ENCODE assay signal across 9 cellular contexts in the genomic region with DNA sequence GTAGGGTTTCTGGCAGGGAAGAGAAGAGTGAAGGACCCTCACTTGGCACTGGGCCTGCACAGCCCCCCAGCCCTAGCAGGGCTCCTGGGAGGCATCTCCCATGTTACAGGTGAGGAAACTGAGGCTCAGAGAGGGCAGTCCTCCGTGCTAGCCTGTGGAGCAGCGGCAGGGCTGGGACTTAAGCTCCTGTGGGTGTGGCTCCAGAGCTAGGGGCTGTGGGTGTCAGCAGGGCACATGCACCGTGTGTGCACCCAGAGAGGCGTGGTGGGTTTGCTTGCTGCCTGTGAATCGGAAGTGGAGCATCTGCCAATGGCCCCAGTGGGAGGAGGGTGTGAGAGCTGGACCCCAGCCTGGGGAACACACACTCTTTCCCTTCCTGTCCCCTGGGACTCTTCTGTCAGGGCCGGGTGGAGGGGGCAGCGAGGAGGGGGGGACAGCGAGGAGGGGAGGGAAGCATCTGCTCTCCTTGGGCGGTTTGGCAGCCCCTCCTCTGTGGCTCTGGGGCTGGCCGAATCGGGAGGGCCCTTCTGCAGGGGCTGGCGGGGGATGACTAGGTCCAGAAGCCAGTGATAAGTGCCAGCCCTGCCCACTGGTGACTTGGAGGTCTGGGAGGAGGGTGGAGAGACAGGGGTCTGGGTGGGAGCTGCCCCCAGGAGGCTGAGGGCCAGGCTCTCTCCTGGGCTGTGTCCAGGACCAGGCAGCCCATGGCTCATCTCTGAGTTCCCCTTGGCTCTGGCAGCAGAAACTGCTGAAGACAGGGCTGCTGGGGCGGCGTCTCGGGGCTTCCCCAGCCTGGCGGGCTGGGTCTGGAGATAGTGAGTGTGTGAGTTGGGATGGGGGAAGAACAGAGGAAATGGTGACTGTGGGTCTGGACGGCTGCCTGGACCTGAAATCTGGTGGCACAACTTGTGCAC. TPM values are rescaled to one million over a fixed set of nuclear protein-coding genes. Genes with fewer than 3 reads are reported as not detected.
DNase-seq lines count a peak whose midpoint lies in the region; ATAC-seq, FAIRE-seq and TF ChIP-seq lines count a peak whose summit lies in the region.
"Not testable (repeated sequence)": the region's sequence is repeated elsewhere in the genome, so short reads cannot be mapped to it uniquely, and the experiment has no call there.
"Had no signal": no experiment of that assay in that cellular context is flagged by ENCODE, and none has a peak within 500 bp of the region (broad histone marks: within the 10 kb centered on the region; RNA-seq: fewer than 3 reads in every experiment).

No MANE protein-coding gene starts in this region.

- ATAC-seq in GM21786 (IDR thresholded peaks at IDR 0.05; ENCODE audit: unreplicated experiment), result peak; percentile 70
- peak; percentile 39 for ATAC-seq in gastroesophageal sphincter
- ATAC-seq in naive B cell (ENCODE audit: low read depth in 2 of 2), result peak; percentile 69 to 70

- peak overlapping the region; percentile 31 for H3K9ac ChIP-seq in astrocyte (ENCODE audit: low read length)

- no CpG with 5 or more reads among the region's 17 CpGs for WGBS in gastroesophageal sphincter (ENCODE audit: low coverage in 1 of 2), 2 donors
- 20% methylated on average over 15 of the region's 17 CpGs for WGBS in thymus

- H3K4me2 ChIP-seq in astrocyte (ENCODE audit: low read length), result peak overlapping the region; percentile 53

- POLR2A ChIA-PET in RWPE1 (lab: Yijun Ruan, JAX; ENCODE audit: low non-redundant PET), result not testable (repeated sequence)

- H3K27me3 Mint-ChIP-seq in astrocyte (ENCODE audit: low read depth, unreplicated experiment); naive B cell: not testable (repeated sequence)

- H3K27ac Mint-ChIP-seq in astrocyte (ENCODE audit: unreplicated experiment), result not testable (repeated sequence)
- peak overlapping the region in 5 of 6 donors; percentile 60 to 94 (median 81) for H3K27ac Mint-ChIP-seq in naive B cell

- not testable (repeated sequence) for H3K9me3 Mint-ChIP-seq in astrocyte (ENCODE audit: unreplicated experiment); naive B cell

- TF ChIP-seq CTCF in RWPE1 (conservative IDR thresholded peaks at IDR 0.05; ENCODE audit: low read depth); astrocyte (IDR thresholded peaks at IDR 0.05; ENCODE audit: insufficient read depth, low read depth, low read length); gastroesophageal sphincter (IDR thresholded peaks at IDR 0.05): not testable (repeated sequence)

- not testable (repeated sequence) for H4K20me1 ChIP-seq in astrocyte (ENCODE audit: insufficient read depth, low read length)

- TF ChIP-seq POLR2A in gastroesophageal sphincter (IDR thresholded peaks at IDR 0.05), result not testable (repeated sequence)

- H2AFZ ChIP-seq in astrocyte (ENCODE audit: low read depth, low read length), result not testable (repeated sequence)

- TF ChIP-seq EP300 in gastroesophageal sphincter (IDR thresholded peaks at IDR 0.05), result not testable (repeated sequence)

- CTCF ChIA-PET in RWPE1 (lab: Yijun Ruan, JAX), result not testable (repeated sequence)

- H3K4me1 ChIP-seq in astrocyte (ENCODE audit: insufficient read depth, low read length) (peaks cover 56% of the 10 kb centered on the region), gastroesophageal sphincter (peaks cover 14 to 87% (median 80%) of the 10 kb centered on the region in 3 donors)
- H3K4me1 ChIP-seq in thymus (ENCODE audit: control insufficient read depth, insufficient read depth, low read length), result not testable (repeated sequence)

- not testable (repeated sequence) for H3K4me3 Mint-ChIP-seq in astrocyte (ENCODE audit: unreplicated experiment)
- peak overlapping the region; percentile 4 to 83 (median 68) for H3K4me3 Mint-ChIP-seq in naive B cell

- H3K36me3 ChIP-seq in astrocyte (ENCODE audit: insufficient read depth, low read length); gastroesophageal sphincter; thymus (ENCODE audit: control insufficient read depth, insufficient read depth): not testable (repeated sequence)

- peaks cover 20% of the 10 kb centered on the region for H3K79me2 ChIP-seq in astrocyte (ENCODE audit: insufficient read depth, low read length)

- not testable (repeated sequence) for H3K27me3 ChIP-seq in astrocyte (ENCODE audit: insufficient read depth, low read length); gastroesophageal sphincter; thymus (ENCODE audit: control insufficient read depth, insufficient read depth)

- not testable (repeated sequence) for H3K4me3 ChIP-seq in astrocyte (ENCODE audit: insufficient read depth, low read depth, low read length); thymus (ENCODE audit: low read length)
- H3K4me3 ChIP-seq in gastroesophageal sphincter, result peak overlapping the region in 1 of 2 donors; percentile 1

- H3K36me3 Mint-ChIP-seq in astrocyte (ENCODE audit: low read depth, unreplicated experiment); naive B cell: not testable (repeated sequence)

- H3K4me1 Mint-ChIP-seq in astrocyte (ENCODE audit: low read depth, unreplicated experiment) (peaks cover 28% of the 10 kb centered on the region), naive B cell (peaks cover 54 to 69% (median 69%) of the 10 kb centered on the region in 3 donors)

- H3K27ac ChIP-seq in RWPE1 (peak overlapping the region; percentile 94), astrocyte (ENCODE audit: low read depth, low read length) (peak overlapping the region; percentile 26), gastroesophageal sphincter (peak overlapping the region; percentile 86 to 98 (median 94)), thymus (ENCODE audit: low read depth) (peak overlapping the region; percentile 4)

- peak; percentile 56 for FAIRE-seq in astrocyte (lab: Jason Lieb, UNC)

- not testable (repeated sequence) for H3K9me3 ChIP-seq in astrocyte (ENCODE audit: insufficient read depth, low read depth, low read length); gastroesophageal sphincter; thymus (ENCODE audit: control insufficient read depth)

- DNase-seq in ELR (ENCODE audit: low read depth) (peak; percentile 83), KBM-7 (peak; percentile 64), astrocyte (ENCODE audit: low read depth) (peak; percentile 65), naive B cell (peak; percentile 64)
- DNase-seq in RWPE1 (ENCODE audit: low spot score), result not testable (repeated sequence)

- in situ Hi-C loops in KBM-7 (cut with MboI; ENCODE audit: low pct_unique_long_range_greater_than_20kb, low sequenced_read_pairs), result not testable (repeated sequence)

RNA-seq across cellular contexts. Expression of a gene that starts 12.4 kb away (rescaled TPM):
- total RNA-seq in astrocyte, result 26.9 and 47.8 TPM in 2 replicates
- 100 to 1,000 TPM in 3 of 4 donors, 10 to 100 TPM in 1; 98.7 to 396 (median 151) TPM for total RNA-seq in gastroesophageal sphincter
- polyA plus RNA-seq in naive B cell (ENCODE audit: low read depth in 6 of 6), result under 1 TPM in 2 of 6 donors, not detected in 4; 0.03 to 0.07 TPM
- polyA plus RNA-seq in thymus, result 4.9 TPM
- total RNA-seq: activated CD8-positive, alpha-beta T cell treated with anti-CD3 and anti-CD28 coated beads, Interleukin-2, amount 10 ng/mL, durations not matched to agents 7 days and 5 days had no signal

RNA-seq across cellular contexts. Expression of a gene that starts 52.5 kb away (rescaled TPM):
- total RNA-seq in astrocyte, result 22.3 and 25.6 TPM in 2 replicates
- 10 to 100 TPM; 32.8 to 51.5 (median 41.2) TPM for total RNA-seq in gastroesophageal sphincter
- under 1 TPM in 1 of 6 donors, not detected in 5; 0.13 TPM for polyA plus RNA-seq in naive B cell (ENCODE audit: low read depth in 6 of 6)
- 11.3 TPM for polyA plus RNA-seq in thymus

Comparison
In these comparisons a context has a peak if more than half of its experiments do, and no peak if none do; other contexts are left out.
1. H3K27ac ChIP-seq: peak in every context shown above with its lines; median percentile 94 in gastroesophageal sphincter; 94 in RWPE1; 26 in astrocyte; 4 in thymus.